10 cellular contexts compared by ENCODE assay signal in the genomic region with DNA sequence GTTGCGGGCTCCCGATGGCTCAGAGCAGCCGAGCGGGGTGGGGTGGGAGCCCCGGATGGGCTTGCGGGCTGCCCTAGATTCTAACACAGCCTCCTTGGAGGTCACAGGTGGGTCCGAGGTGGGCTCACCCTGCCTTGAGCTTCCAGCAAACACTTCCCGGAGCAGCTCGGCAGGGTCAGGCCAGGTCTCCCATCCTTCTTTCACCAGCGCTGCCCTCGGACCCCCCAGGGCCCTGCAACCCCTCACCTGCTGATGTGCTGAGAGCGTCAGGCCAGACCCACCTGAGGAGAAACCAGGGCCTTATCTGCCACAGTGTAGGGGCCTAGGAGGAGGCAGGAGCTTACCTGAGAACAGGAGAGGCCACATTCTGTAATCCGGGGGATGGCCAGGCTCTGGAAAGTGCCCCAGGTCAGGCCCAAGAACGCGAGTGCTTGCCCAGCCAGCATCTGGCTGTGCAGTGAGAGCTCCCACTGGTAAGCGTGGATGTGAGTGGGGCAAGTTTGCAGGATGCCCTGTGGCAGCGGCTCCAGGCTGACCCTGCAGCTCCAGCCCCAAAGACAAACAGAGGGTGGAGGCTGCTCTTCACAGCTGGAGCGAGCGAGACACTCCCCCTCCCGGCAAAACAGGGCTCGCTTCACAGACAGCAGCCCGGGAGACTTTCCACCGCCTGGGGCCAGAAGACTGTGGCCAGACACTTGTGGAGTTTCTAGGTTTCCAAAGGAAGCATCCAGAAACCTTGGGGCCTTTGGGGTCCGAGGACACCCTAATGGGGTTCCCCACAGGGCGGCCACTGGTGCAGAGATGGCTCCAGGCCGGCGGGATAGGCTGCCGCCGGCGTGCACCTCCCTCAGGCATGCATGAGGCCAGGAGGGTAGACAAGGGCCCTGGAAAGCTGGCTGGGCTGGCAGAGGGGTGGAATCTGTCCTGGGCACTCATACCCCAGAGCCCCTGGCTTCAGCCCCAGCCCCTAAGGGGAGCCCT. TPM values are rescaled to one million over a fixed set of nuclear protein-coding genes. Genes with fewer than 3 reads are reported as not detected.
A peak's percentile ranks its signal among the peaks of the same experiment; 100 is the strongest.
DNase-seq lines count a peak whose midpoint lies in the region; ATAC-seq and TF ChIP-seq lines count a peak whose summit lies in the region.
"Had no signal": no experiment of that assay in that cellular context is flagged by ENCODE, and none has a peak within 500 bp of the region (broad histone marks: within the 10 kb centered on the region; RNA-seq: fewer than 3 reads in every experiment).

Gene IL17REL (minus strand): TSS at position 565 of the 981 bp plus-strand sequence. CDS start 119 bp downstream, at position 446.

- intact Hi-C loops in mucosa of descending colon (cut with DNase I, micrococcal nuclease) = no loop called here

- TF ChIP-seq CTCF in AG09319 (IDR thresholded peaks at IDR 0.05; ENCODE audit: low read depth, low read length) (peak; percentile 25), mucosa of descending colon (IDR thresholded peaks at IDR 0.05) (no peak)

- peaks cover 9% of the 10 kb centered on the region for H3K4me1 ChIP-seq in mucosa of descending colon (ENCODE audit: low read depth)

- H3K4me3 ChIP-seq in mucosa of descending colon = no peak within 1 kb of the TSS
- H3K4me3 ChIP-seq: thoracic aorta had no signal

- H3K9me3 ChIP-seq in mucosa of descending colon = no peaks in the 10 kb centered on the region
- H3K9me3 ChIP-seq: thoracic aorta had no signal

- ATAC-seq in mucosa of descending colon = peak; percentile 74
- no peak for ATAC-seq in GM18858 (IDR thresholded peaks at IDR 0.05; ENCODE audit: unreplicated experiment)

- H3K36me3 ChIP-seq in mucosa of descending colon (ENCODE audit: low read depth) = no peaks in the 10 kb centered on the region
- H3K36me3 ChIP-seq: thoracic aorta had no signal

- DNase-seq in AG09319 (ENCODE audit: extremely low read depth, low read depth) (no peak), EL (peak; percentile 26), astrocyte of the hippocampus (ENCODE audit: low read depth, low spot score) (peak; percentile 29), mucosa of descending colon (peak in 2 of 3 donors; percentile 53 to 54), NCI-H1436 treated with DMSO at 0.1 percent for 48 hours (lab: John Stamatoyannopoulos, UW) (no peak), CD1c-positive myeloid dendritic cell (ENCODE audit: extremely low spot score) (no peak)
- DNase-seq in activated CD4-positive, CD25-positive, alpha-beta regulatory T cell (lab: John Stamatoyannopoulos, UW) = no peak
- DNase-seq: kidney glomerular epithelial cell had no signal

RNA-seq across cellular contexts. Expression of gene IL17REL, which starts in this region (rescaled TPM):
- under 1 TPM in 2 of 3 donors, not detected in 1; 0.09 to 0.43 TPM for total RNA-seq in mucosa of descending colon
- total RNA-seq: thoracic aorta had no signal

Comparison
In these comparisons a context has a peak if more than half of its experiments do, and no peak if none do; other contexts are left out.
1. Peak in DNase-seq and ATAC-seq in mucosa of descending colon; RNA of the gene not detected or under 1 TPM.
2. DNase-seq: peak in EL (single experiment) and astrocyte of the hippocampus (single experiment); none in AG09319 (single experiment), activated CD4-positive, CD25-positive, alpha-beta regulatory T cell (0 of 4), NCI-H1436 treated with DMSO at 0.1 percent for 48 hours (single experiment) and CD1c-positive myeloid dendritic cell (single experiment).